Comparison of ENCODE assay signal across 1 cellular context in the genomic region with DNA sequence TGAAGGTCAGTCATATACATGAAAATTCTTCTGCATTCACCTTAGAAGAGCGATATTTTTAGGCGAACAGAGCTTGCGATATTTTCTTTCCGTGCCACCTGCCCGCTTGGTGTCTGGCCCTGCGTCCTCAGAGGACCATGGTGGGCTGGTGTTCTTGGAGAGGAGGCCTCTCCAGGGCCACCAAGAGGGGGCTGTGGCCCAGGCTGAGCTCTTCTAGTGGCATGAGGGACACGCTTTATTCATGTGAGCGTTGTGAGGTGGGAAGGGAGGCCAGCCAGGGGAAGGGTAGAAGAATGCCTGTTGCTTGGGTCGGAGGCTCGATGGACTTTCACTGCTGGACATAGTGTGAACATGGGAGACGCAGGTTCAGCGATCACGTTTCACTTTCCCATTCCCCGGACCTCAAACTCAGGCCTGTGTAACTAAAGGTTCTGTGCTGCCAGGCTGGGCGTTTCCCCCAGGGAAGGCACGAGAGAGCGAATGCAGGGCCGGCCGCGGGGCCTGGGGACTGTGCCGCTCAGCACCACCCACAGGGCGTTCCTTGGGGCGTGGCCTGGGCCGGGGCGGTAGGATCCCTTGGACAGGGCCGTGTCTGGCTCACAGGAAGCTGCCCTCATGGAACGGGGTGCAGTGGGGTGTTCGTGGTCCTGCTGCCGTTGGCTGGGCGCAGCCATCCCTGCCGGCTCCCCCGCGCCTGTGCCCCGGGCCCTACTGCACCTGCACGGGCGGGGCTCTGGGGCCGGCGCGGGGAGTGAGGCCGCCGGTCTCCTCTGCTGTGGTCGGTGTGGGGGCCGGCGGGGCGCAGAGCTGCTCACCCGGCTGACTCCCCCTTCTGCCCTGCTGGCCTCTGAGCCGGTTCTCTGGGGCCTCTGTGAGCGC.
TF ChIP-seq lines count a peak whose summit lies in the region.

No MANE protein-coding gene starts in this region.

TF ChIP-seq in H1, 55 proteins besides CTCF, POLR2A, EP300 and RAD21 (continued from another document):
- no peak for TF ChIP-seq RNF2 (IDR thresholded peaks at IDR 0.05; ENCODE audit: borderline replicate concordance, low read depth, low read length, missing control alignments, poor library complexity, severe bottlenecking)
- TF ChIP-seq, protein P1, sequence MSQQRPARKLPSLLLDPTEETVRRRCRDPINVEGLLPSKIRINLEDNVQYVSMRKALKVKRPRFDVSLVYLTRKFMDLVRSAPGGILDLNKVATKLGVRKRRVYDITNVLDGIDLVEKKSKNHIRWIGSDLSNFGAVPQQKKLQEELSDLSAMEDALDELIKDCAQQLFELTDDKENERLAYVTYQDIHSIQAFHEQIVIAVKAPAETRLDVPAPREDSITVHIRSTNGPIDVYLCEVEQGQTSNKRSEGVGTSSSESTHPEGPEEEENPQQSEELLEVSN (IDR thresholded peaks at IDR 0.05): peak; percentile 36
- no peak for TF ChIP-seq MAFK (IDR thresholded peaks at IDR 0.05; ENCODE audit: low read depth, low read length)
- TF ChIP-seq POLR2AphosphoS5 (IDR thresholded peaks at IDR 0.05; ENCODE audit: low read depth, low read length): peak; percentile 68; the same call in 1 of the 2 replicates
- TF ChIP-seq SIN3A (conservative IDR thresholded peaks at IDR 0.05 in 1 of 2, IDR thresholded peaks at IDR 0.05 in 1 of 2; ENCODE audit: low read depth in 1 of 2, low read length in 2 of 2): 0 out of 4 replicates have a peak, but pooled peaks of 1 of the 2 experiments have one; percentile 4
- TF ChIP-seq SP1 (IDR thresholded peaks at IDR 0.05; ENCODE audit: low read depth, low read length): no peak
- peak; percentile 92 for TF ChIP-seq KDM4A (IDR thresholded peaks at IDR 0.05; ENCODE audit: low read depth, low read length, severe bottlenecking)
- no peak for TF ChIP-seq CBX8 (IDR thresholded peaks at IDR 0.05; ENCODE audit: borderline replicate concordance, low read depth, low read length)
